ENCODE assay signal across 1 cellular context in the genomic region with DNA sequence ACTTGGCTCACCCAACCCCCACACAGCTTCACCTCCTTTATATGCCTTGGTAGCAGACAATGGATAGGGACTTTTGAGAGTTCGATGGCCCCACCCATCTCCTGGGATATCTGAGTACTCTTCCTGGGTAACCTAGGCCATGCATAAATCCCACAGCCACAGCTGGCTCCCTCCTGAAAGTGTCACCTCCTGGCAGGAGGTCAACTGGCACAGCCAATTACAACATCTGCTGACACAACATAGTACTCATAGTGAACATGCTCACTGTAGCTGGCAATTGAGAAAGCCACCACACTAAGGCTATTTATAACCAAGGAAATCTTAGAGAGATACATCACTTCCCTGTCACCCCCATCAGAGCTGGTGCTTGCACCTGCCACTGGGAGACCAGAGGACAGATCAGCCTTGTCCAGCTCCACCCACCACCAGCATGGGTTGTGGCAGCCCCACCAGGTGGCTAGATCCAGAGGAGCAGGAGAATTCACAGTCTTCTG.
TF ChIP-seq lines count a peak whose summit lies in the region.

No MANE protein-coding gene starts in this region.

TF ChIP-seq in GM12878, 131 proteins besides CTCF, POLR2A, EP300 and RAD21:
- TF ChIP-seq SMARCA5 (IDR thresholded peaks at IDR 0.05) (no peak), ASH2L (IDR thresholded peaks at IDR 0.05; ENCODE audit: borderline replicate concordance, low read depth) (no peak)
